Comparison of ENCODE assay signal across 18 cellular contexts in genomic region chr5:65907138-65907537, GRCh38. TPM values are rescaled to one million over a fixed set of nuclear protein-coding genes. Genes with fewer than 3 reads are reported as not detected.
A peak's percentile ranks its signal among the peaks of the same experiment; 100 is the strongest.
DNase-seq lines count a peak whose midpoint lies in the region; TF ChIP-seq lines count a peak whose summit lies in the region.
"Had no signal": no experiment of that assay in that cellular context is flagged by ENCODE, and none has a peak within 500 bp of the region (broad histone marks: within the 10 kb centered on the region; RNA-seq: fewer than 3 reads in every experiment).

No MANE protein-coding gene starts in this region.

- H3K4me1 ChIP-seq in mammary epithelial cell (ENCODE audit: insufficient read depth, low read length) (no peaks in the 10 kb centered on the region), Peyer's patch (no peaks in the 10 kb centered on the region)
- H3K4me1 ChIP-seq: HAP-1, parathyroid adenoma, thyroid gland had no signal

- no peak for TF ChIP-seq POLR2A in Peyer's patch (IDR thresholded peaks at IDR 0.05)

- DNase-seq in EL: peak; percentile 26
- DNase-seq in NCI-H69 (lab: John Stamatoyannopoulos, UW): peak; percentile 15
- DNase-seq in mammary epithelial cell: peak; percentile 39
- peak; percentile 66 for DNase-seq in kidney tubule cell (ENCODE audit: low spot score)
- DNase-seq in Peyer's patch: no peak
- DNase-seq in SW480 (ENCODE audit: low spot score): no peak
- no peak for DNase-seq in cerebellar cortex (ENCODE audit: low spot score)
- DNase-seq: activated CD4-positive, alpha-beta T cell treated with anti-CD3 and anti-CD28 coated beads for 36 hours; effector memory CD8-positive, alpha-beta T cell; GF-D8; hippocampal formation; natural killer cell; NCI-H1436 treated with DMSO at 0.1 percent for 48 hours; stimulated activated naive CD4-positive, alpha-beta T cell; thyroid gland had no signal

- TF ChIP-seq CTCF in mammary epithelial cell (conservative IDR thresholded peaks at IDR 0.05 in 1 of 2, IDR thresholded peaks at IDR 0.05 in 1 of 2; ENCODE audit: extremely low read depth in 1 of 2, insufficient read depth in 1 of 2, low read depth in 1 of 2, low read length in 2 of 2) (no peak), Peyer's patch (IDR thresholded peaks at IDR 0.05) (no peak)

- dilution Hi-C loops in mammary epithelial cell (cut with HindIII; ENCODE audit: low sequenced_read_pairs): no loop called here

- CTCF ChIA-PET in mammary epithelial cell (lab: Charles Lee; ENCODE audit: low non-redundant PET): no interaction called here

- in situ Hi-C loops in mammary epithelial cell (cut with MboI; ENCODE audit: low sequenced_read_pairs in 2 of 2): no loop called here

- H4K20me1 ChIP-seq in mammary epithelial cell (ENCODE audit: insufficient read depth, low read length): no peaks in the 10 kb centered on the region

- H3K4me2 ChIP-seq in mammary epithelial cell (ENCODE audit: insufficient read depth, low read depth, low read length): no peak overlapping the region

- no peak overlapping the region for H3K9ac ChIP-seq in mammary epithelial cell (ENCODE audit: insufficient read depth, low read length)
- H3K9ac ChIP-seq: parathyroid adenoma had no signal

- BruUV-seq in mammary epithelial cell (replicated peaks; lab: Mats Ljungman, UMichigan): no TSS peak

- H3K9me3 ChIP-seq in mammary epithelial cell (replicated peaks; ENCODE audit: insufficient read depth, low read length) (no peaks in the 10 kb centered on the region), Peyer's patch (no peaks in the 10 kb centered on the region)
- H3K9me3 ChIP-seq: HAP-1, thyroid gland had no signal

- H2AFZ ChIP-seq in mammary epithelial cell (ENCODE audit: low read depth, low read length): no peak overlapping the region
- H2AFZ ChIP-seq: parathyroid adenoma had no signal

- H3K27ac ChIP-seq in mammary epithelial cell (ENCODE audit: insufficient read depth, low read depth, low read length): no peak overlapping the region
- H3K27ac ChIP-seq in Peyer's patch: no peak overlapping the region
- H3K27ac ChIP-seq: parathyroid adenoma, thyroid gland had no signal

- H3K36me3 ChIP-seq in mammary epithelial cell (ENCODE audit: insufficient read depth, low read length): no peaks in the 10 kb centered on the region
- H3K36me3 ChIP-seq in Peyer's patch: no peaks in the 10 kb centered on the region
- H3K36me3 ChIP-seq: HAP-1, thyroid gland had no signal

- 32% methylated on average over 2 of the region's 2 CpGs for WGBS in mammary epithelial cell (ENCODE audit: low coverage, missing lambda C conversion rate)

- H3K79me2 ChIP-seq in mammary epithelial cell (ENCODE audit: insufficient read depth, low read length): no peaks in the 10 kb centered on the region
- H3K79me2 ChIP-seq: parathyroid adenoma had no signal

- H3K27me3 ChIP-seq in mammary epithelial cell (ENCODE audit: insufficient read depth, low read length) (no peaks in the 10 kb centered on the region), Peyer's patch (no peaks in the 10 kb centered on the region)
- H3K27me3 ChIP-seq: thyroid gland had no signal

- intact Hi-C loops in mammary epithelial cell (cut with micrococcal nuclease): no loop called here

- H3K4me3 ChIP-seq in mammary epithelial cell (replicated peaks in 1 of 3; ENCODE audit: insufficient read depth in 1 of 3, low read depth in 2 of 3, low read length in 3 of 3): no peak overlapping the region
- no peak overlapping the region for H3K4me3 ChIP-seq in Peyer's patch
- H3K4me3 ChIP-seq: GM12878, HAP-1, thyroid gland had no signal

RNA-seq across cellular contexts. Expression of gene ERBIN, which starts 19.2 kb away (rescaled TPM):
- total RNA-seq in mammary epithelial cell: 100 to 1,000 TPM in 1 of 2 donors, 10 to 100 TPM in 1; 65.8 to 102 TPM
- 18.1 TPM for polyA plus RNA-seq in mammary epithelial cell
- polyA minus RNA-seq in mammary epithelial cell: 46.1 TPM
- total RNA-seq in Peyer's patch: 100 to 1,000 TPM; 116 to 218 (median 152) TPM

Comparison
In these comparisons a context has a peak if more than half of its experiments do, and no peak if none do; other contexts are left out.
1. DNase-seq: peak in EL (single experiment), NCI-H69 (single experiment), mammary epithelial cell (single experiment) and kidney tubule cell (single experiment); none in Peyer's patch (0 of 3), SW480 (single experiment) and cerebellar cortex (single experiment).